ENCODE assay signal across 8 cellular contexts in the genomic region with DNA sequence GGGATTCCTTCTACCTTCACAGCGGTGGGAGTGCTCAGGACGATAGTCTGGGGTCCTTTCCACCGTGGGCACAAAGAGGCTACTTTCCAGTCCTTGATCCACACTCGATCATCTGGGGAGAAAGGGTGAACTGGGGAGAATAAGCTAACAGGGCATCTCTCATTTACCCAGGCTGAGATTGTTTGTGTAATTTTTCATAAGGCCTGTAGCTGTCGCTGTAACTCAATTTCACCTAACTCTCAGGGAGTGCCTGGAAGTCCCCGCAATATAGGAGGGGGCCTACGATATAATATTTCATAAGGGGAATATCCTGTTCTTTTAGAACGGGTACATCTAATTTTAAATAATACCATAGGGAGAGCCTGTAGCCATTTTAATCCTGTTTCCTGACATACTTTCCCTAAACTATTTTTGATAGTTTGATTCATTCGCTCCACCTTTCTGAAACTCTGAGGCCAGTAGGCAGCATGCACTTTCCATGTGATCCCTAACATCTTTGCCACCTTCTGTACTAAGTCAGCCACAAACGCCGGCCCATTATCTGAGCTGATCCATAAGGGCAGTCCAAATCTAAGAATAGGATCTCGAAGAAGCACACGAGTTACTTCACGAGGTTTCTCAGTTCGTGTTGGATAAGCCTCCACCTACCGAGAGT.
A peak's percentile ranks its signal among the peaks of the same experiment; 100 is the strongest.
DNase-seq lines count a peak whose midpoint lies in the region; ATAC-seq and TF ChIP-seq lines count a peak whose summit lies in the region.
"Not testable (repeated sequence)": the region's sequence is repeated elsewhere in the genome, so short reads cannot be mapped to it uniquely, and the experiment has no call there.

No MANE protein-coding gene starts in this region.

- not testable (repeated sequence) for TF ChIP-seq POLR2A in stomach (IDR thresholded peaks at IDR 0.05)

- not testable (repeated sequence) for H3K36me3 ChIP-seq in Loucy (ENCODE audit: insufficient read depth, low read length); stomach

- not testable (repeated sequence) for H3K9me3 Mint-ChIP-seq in chondrocyte (ENCODE audit: low read depth); natural killer cell

- not testable (repeated sequence) for H3K4me2 ChIP-seq in Loucy (ENCODE audit: low read depth, low read length, poor library complexity, severe bottlenecking)

- H3F3A ChIP-seq in Loucy (ENCODE audit: low read depth): not testable (repeated sequence)

- H3K9ac ChIP-seq in Loucy (ENCODE audit: low read depth, low read length, poor library complexity, severe bottlenecking): not testable (repeated sequence)

- not testable (repeated sequence) for H3K9me2 ChIP-seq in Loucy (replicated peaks; ENCODE audit: low read depth, low read length)

- not testable (repeated sequence) for TF ChIP-seq EP300 in stomach (IDR thresholded peaks at IDR 0.05)

- not testable (repeated sequence) for H3K4me3 ChIP-seq in Loucy (ENCODE audit: low read length, poor library complexity, severe bottlenecking); foreskin fibroblast (ENCODE audit: low read depth in 1 of 2, low read length in 2 of 2)
- peak overlapping the region in 1 of 4 donors; percentile 26 for H3K4me3 ChIP-seq in stomach

- not testable (repeated sequence) for ATAC-seq in T-helper 17 cell, natural killer cell

- not testable (repeated sequence) for H3K4me3 Mint-ChIP-seq in T-helper 17 cell; chondrocyte (ENCODE audit: unreplicated experiment); natural killer cell

- H3K36me3 Mint-ChIP-seq in T-helper 17 cell (ENCODE audit: low read depth); chondrocyte (ENCODE audit: low read depth); natural killer cell: not testable (repeated sequence)

- not testable (repeated sequence) for H4K20me1 ChIP-seq in Loucy (ENCODE audit: insufficient read depth, low read length, poor library complexity, severe bottlenecking)

- not testable (repeated sequence) for H3K79me2 ChIP-seq in Loucy (ENCODE audit: insufficient read depth, low read length)

- H3K27me3 ChIP-seq in Loucy (ENCODE audit: insufficient read depth, low read length, poor library complexity, severe bottlenecking); stomach: not testable (repeated sequence)

- 20 to 39% (median 34%) methylated on average over 15 to 16 of the region's 16 CpGs for WGBS in stomach, 5 donors

- DNase-seq in T-helper 17 cell; chondrocyte (ENCODE audit: low spot score); foreskin fibroblast; natural killer cell; stomach: not testable (repeated sequence)

- H3K27ac Mint-ChIP-seq in T-helper 17 cell: peak overlapping the region; percentile 53
- not testable (repeated sequence) for H3K27ac Mint-ChIP-seq in chondrocyte (ENCODE audit: unreplicated experiment); natural killer cell

- H3K27ac ChIP-seq in C4-2B (peak overlapping the region; percentile 48), stomach (peak overlapping the region in 3 of 5 donors; percentile 72 to 76 (median 76))

- H3K9me3 ChIP-seq in Loucy (ENCODE audit: insufficient read depth, low read depth, low read length); T-helper 17 cell (ENCODE audit: control insufficient read depth, low read length, poor library complexity, severe bottlenecking); stomach: not testable (repeated sequence)

- H3K27me3 Mint-ChIP-seq in T-helper 17 cell (peaks cover 29% of the 10 kb centered on the region), natural killer cell (ENCODE audit: low read depth in 2 of 2) (peaks cover 6 to 12% of the 10 kb centered on the region in 2 donors)
- H3K27me3 Mint-ChIP-seq in chondrocyte (ENCODE audit: low read depth): not testable (repeated sequence)

- H3K4me1 ChIP-seq in Loucy (ENCODE audit: insufficient read depth, low read length, poor library complexity, severe bottlenecking); stomach: not testable (repeated sequence)

- H2AFZ ChIP-seq in Loucy (ENCODE audit: low read length): not testable (repeated sequence)

- TF ChIP-seq CTCF in C4-2B (conservative IDR thresholded peaks at IDR 0.05) (peak; percentile 84), GM12873 (IDR thresholded peaks at IDR 0.05; ENCODE audit: insufficient read depth, low read depth, low read length, missing control alignments) (peak; percentile 40), Loucy (conservative IDR thresholded peaks at IDR 0.05; ENCODE audit: low read length) (peak; percentile 37), chondrocyte (IDR thresholded peaks at IDR 0.05) (peak; percentile 77), foreskin fibroblast (IDR thresholded peaks at IDR 0.05; ENCODE audit: low read depth, low read length) (peak; percentile 22), natural killer cell (IDR thresholded peaks at IDR 0.05) (peak; percentile 44), stomach (IDR thresholded peaks at IDR 0.05) (peak in 4 of 7 experiments; percentile 24 to 43 (median 27))

- H3K4me1 Mint-ChIP-seq in T-helper 17 cell; chondrocyte (ENCODE audit: low read depth); natural killer cell: not testable (repeated sequence)

- intact Hi-C loops in natural killer cell (cut with micrococcal nuclease); stomach (cut with DNase I; ENCODE audit: low total_unique reads): not testable (repeated sequence)

Comparison
In these comparisons a context has a peak if more than half of its experiments do, and no peak if none do; other contexts are left out.
1. CTCF ChIP-seq: peak in every context shown above with its lines; median percentile 84 in C4-2B; 77 in chondrocyte; 44 in natural killer cell; 40 in GM12873; 37 in Loucy; 27 in stomach; 22 in foreskin fibroblast.